ENCODE assay signal across 8 cellular contexts in genomic region chr14:94485944-94486841, GRCh38. TPM values are rescaled to one million over a fixed set of nuclear protein-coding genes. Genes with fewer than 3 reads are reported as not detected.
A peak's percentile ranks its signal among the peaks of the same experiment; 100 is the strongest.
DNase-seq lines count a peak whose midpoint lies in the region; ATAC-seq and TF ChIP-seq lines count a peak whose summit lies in the region.

No MANE protein-coding gene starts in this region.

- no peak overlapping the region for H4K91ac ChIP-seq in H9 (ENCODE audit: insufficient read length, low read depth, low read length)

- H3K9me3 Mint-ChIP-seq in H9 (no peaks in the 10 kb centered on the region), neural progenitor cell (no peaks in the 10 kb centered on the region)

- H2BK120ac ChIP-seq in H9 (ENCODE audit: low read depth, low read length, poor library complexity, severe bottlenecking), result no peak overlapping the region

- H3K27ac Mint-ChIP-seq in H9, result peak overlapping the region in 1 of 3 experiments; percentile 86; a peak in 1 of 7 replicates
- H3K27ac Mint-ChIP-seq in neural progenitor cell, result peak overlapping the region; percentile 75

- H2BK5ac ChIP-seq in H9 (ENCODE audit: insufficient read length, low read length), result no peak overlapping the region

- no peak overlapping the region for H3K23ac ChIP-seq in H9 (ENCODE audit: insufficient read length, low read depth, low read length)

- H3K9me3 ChIP-seq in H9 (ENCODE audit: control insufficient read depth, low read depth, low read length) (no peaks in the 10 kb centered on the region), NT2/D1 (ENCODE audit: insufficient read depth, low read length) (no peaks in the 10 kb centered on the region), neural progenitor cell (ENCODE audit: low read depth) (no peaks in the 10 kb centered on the region), upper lobe of right lung (no peaks in the 10 kb centered on the region)

- H3K4me1 Mint-ChIP-seq in H9, result peaks cover 12 to 19% of the 10 kb centered on the region in 2 experiments
- peaks cover 11% of the 10 kb centered on the region for H3K4me1 Mint-ChIP-seq in neural progenitor cell

- H3K4me1 ChIP-seq in H9 (ENCODE audit: insufficient read depth, low read length) (peaks cover 4% of the 10 kb centered on the region; the same call in 1 of the 2 replicates), NT2/D1 (ENCODE audit: insufficient read depth, insufficient read length) (peaks cover 3% of the 10 kb centered on the region), foreskin keratinocyte (no peaks in the 10 kb centered on the region), neural progenitor cell (peaks cover 11% of the 10 kb centered on the region), upper lobe of right lung (no peaks in the 10 kb centered on the region)

- H3K27me3 ChIP-seq in H9 (ENCODE audit: insufficient read depth, low read length) (no peaks in the 10 kb centered on the region), NT2/D1 (ENCODE audit: insufficient read depth, insufficient read length) (no peaks in the 10 kb centered on the region), foreskin keratinocyte (no peaks in the 10 kb centered on the region), neural progenitor cell (no peaks in the 10 kb centered on the region), upper lobe of right lung (peaks cover 13% of the 10 kb centered on the region)

- H3K4me2 ChIP-seq in H9 (ENCODE audit: insufficient read depth, insufficient read length, low read length), result peak overlapping the region; percentile 29
- peak overlapping the region; percentile 81 for H3K4me2 ChIP-seq in neural progenitor cell

- intact Hi-C loops in upper lobe of right lung (cut with DNase I), result no loop called here

- no peak overlapping the region for H3K18ac ChIP-seq in H9 (ENCODE audit: insufficient read length, low read depth, low read length)

- no peaks in the 10 kb centered on the region; the same call in 1 of the 2 replicates for H3K27me3 Mint-ChIP-seq in H9 (ENCODE audit: low read depth)
- H3K27me3 Mint-ChIP-seq in neural progenitor cell (ENCODE audit: insufficient read depth, low read depth), result peaks cover 8% of the 10 kb centered on the region

- no peaks in the 10 kb centered on the region for H3K36me3 Mint-ChIP-seq in H9 (ENCODE audit: insufficient read depth in 1 of 3, low read depth in 3 of 3)
- no peaks in the 10 kb centered on the region for H3K36me3 Mint-ChIP-seq in neural progenitor cell

- H3K56ac ChIP-seq in H9 (ENCODE audit: insufficient read length, low read depth, low read length), result no peak overlapping the region

- peak overlapping the region; percentile 61 for H3K4me3 Mint-ChIP-seq in H9
- H3K4me3 Mint-ChIP-seq in neural progenitor cell, result peak overlapping the region; percentile 80

- H3K9ac ChIP-seq in H9 (ENCODE audit: extremely low read depth, insufficient read length, low read length) (no peak overlapping the region), NT2/D1 (ENCODE audit: insufficient read length, low read depth) (peak overlapping the region; percentile 33), neural progenitor cell (no peak overlapping the region)

- no peaks in the 10 kb centered on the region for H3K79me2 ChIP-seq in H9 (ENCODE audit: insufficient read depth, low read length)
- H3K79me2 ChIP-seq in neural progenitor cell (ENCODE audit: low read depth), result no peaks in the 10 kb centered on the region

- no CpG with 5 or more reads among the region's 26 CpGs for WGBS in H9 (ENCODE audit: extremely low coverage, insufficient read length, low lambda C conversion rate)

- H2BK12ac ChIP-seq in H9 (ENCODE audit: insufficient read length, low read depth, low read length), result no peak overlapping the region

- H3F3A ChIP-seq in neural progenitor cell (ENCODE audit: low read depth), result no peaks in the 10 kb centered on the region

- H2AFZ ChIP-seq in H9 (ENCODE audit: low read length), result peak overlapping the region; percentile 32
- H2AFZ ChIP-seq in neural progenitor cell (replicated peaks), result peak overlapping the region; percentile 96

- H3K4ac ChIP-seq in H9 (ENCODE audit: low read depth, low read length), result no peak overlapping the region

- H4K5ac ChIP-seq in H9 (ENCODE audit: insufficient read length, low read depth, low read length), result no peak overlapping the region

- no peak overlapping the region for H4K8ac ChIP-seq in H9 (replicated peaks; ENCODE audit: insufficient read length, low read depth, low read length)

- no peak overlapping the region for H3K27ac ChIP-seq in H9 (ENCODE audit: insufficient read length, low read depth, low read length)
- no peak overlapping the region for H3K27ac ChIP-seq in foreskin keratinocyte
- H3K27ac ChIP-seq in neural progenitor cell, result no peak overlapping the region
- H3K27ac ChIP-seq in upper lobe of right lung, result no peak overlapping the region

- peak overlapping the region; percentile 15 for H3K4me3 ChIP-seq in NT2/D1 (ENCODE audit: insufficient read length, low read depth)
- H3K4me3 ChIP-seq in neural progenitor cell, result peak overlapping the region; percentile 48
- no peak overlapping the region for H3K4me3 ChIP-seq in upper lobe of right lung

- peak; percentile 91 for ATAC-seq in foreskin keratinocyte
- peak; percentile 87 for ATAC-seq in upper lobe of right lung
- ATAC-seq in GM18517 (IDR thresholded peaks at IDR 0.05; ENCODE audit: unreplicated experiment), result no peak

- no peak overlapping the region for H2BK15ac ChIP-seq in H9 (ENCODE audit: low read depth, low read length)

- H2BK20ac ChIP-seq in H9 (ENCODE audit: low read depth, low read length, poor library complexity, severe bottlenecking), result no peak overlapping the region

- H2AK5ac ChIP-seq in H9 (ENCODE audit: insufficient read length, low read length), result no peak overlapping the region

- H3K79me1 ChIP-seq in H9 (ENCODE audit: insufficient read depth, low read depth, low read length, poor library complexity, severe bottlenecking), result no peaks in the 10 kb centered on the region

- H4K20me1 ChIP-seq in H9 (ENCODE audit: control insufficient read depth, insufficient read depth, insufficient read length) (no peaks in the 10 kb centered on the region), neural progenitor cell (ENCODE audit: low read depth) (no peaks in the 10 kb centered on the region)

- H3K36me3 ChIP-seq in NT2/D1 (ENCODE audit: insufficient read depth, insufficient read length, low read length) (no peaks in the 10 kb centered on the region), neural progenitor cell (no peaks in the 10 kb centered on the region), upper lobe of right lung (no peaks in the 10 kb centered on the region)

- TF ChIP-seq CTCF in H9 (conservative IDR thresholded peaks at IDR 0.05), result peak; percentile 100
- peak; percentile 98 for TF ChIP-seq CTCF in foreskin keratinocyte (conservative IDR thresholded peaks at IDR 0.05)
- TF ChIP-seq CTCF in neural progenitor cell (IDR thresholded peaks at IDR 0.05), result peak; percentile 100
- TF ChIP-seq CTCF in upper lobe of right lung (IDR thresholded peaks at IDR 0.05), result peak; percentile 99

- peak; percentile 22 for DNase-seq in DMS 273 treated with DMSO at 0.1 percent for 48 hours (lab: John Stamatoyannopoulos, UW)
- peak; percentile 93 for DNase-seq in H9
- peak; percentile 58 for DNase-seq in NT2/D1 (ENCODE audit: low read depth, low spot score)
- peak; percentile 11 for DNase-seq in activated T-helper 1 cell treated with Interleukin-2 at 50 U/mL for 16 hours (ENCODE audit: low read depth)
- DNase-seq in foreskin keratinocyte, result peak in 1 of 2 donors; percentile 28
- peak; percentile 88 for DNase-seq in neural progenitor cell (ENCODE audit: low spot score)
- DNase-seq in upper lobe of right lung, result peak; percentile 74

- 0 out of 2 replicates have a peak overlapping the region, but pooled peaks have one; percentile 6 for H3K14ac ChIP-seq in H9 (ENCODE audit: insufficient read depth, low read length)

- H3K23me2 ChIP-seq in H9 (ENCODE audit: insufficient read length, low read depth, low read length, poor library complexity, severe bottlenecking), result no peaks in the 10 kb centered on the region

- H3T11ph ChIP-seq in H9 (ENCODE audit: low read length), result no peak overlapping the region

RNA-seq across cellular contexts. Expression of gene SERPINA9, which starts 10.2 kb away (rescaled TPM):
- total RNA-seq in H9 (2021) (not detected in 2 replicates), foreskin keratinocyte (not detected in 2 replicates), neural progenitor cell (ENCODE audit: low replicate concordance) (not detected in 2 replicates), upper lobe of right lung (not detected)
- not detected in 2 replicates for polyA plus RNA-seq in foreskin keratinocyte

RNA-seq across cellular contexts. Expression of gene SERPINA12, which starts 23.1 kb away (rescaled TPM):
- total RNA-seq in H9 (2021) (not detected in 2 replicates), foreskin keratinocyte (not detected in 2 replicates), neural progenitor cell (ENCODE audit: low replicate concordance) (not detected in 2 replicates), upper lobe of right lung (not detected)
- polyA plus RNA-seq in foreskin keratinocyte, result not detected in 2 replicates

RNA-seq across cellular contexts. Expression of gene SERPINA11, which starts 33.6 kb away (rescaled TPM):
- not detected in 2 replicates for total RNA-seq in H9 (2021)
- total RNA-seq in foreskin keratinocyte, result not detected in 2 replicates
- polyA plus RNA-seq in foreskin keratinocyte, result not detected in 2 replicates
- not detected in 2 replicates for total RNA-seq in neural progenitor cell (ENCODE audit: low replicate concordance)
- not detected for total RNA-seq in upper lobe of right lung
